Comparison of ENCODE assay signal across 8 cellular contexts in the genomic region with DNA sequence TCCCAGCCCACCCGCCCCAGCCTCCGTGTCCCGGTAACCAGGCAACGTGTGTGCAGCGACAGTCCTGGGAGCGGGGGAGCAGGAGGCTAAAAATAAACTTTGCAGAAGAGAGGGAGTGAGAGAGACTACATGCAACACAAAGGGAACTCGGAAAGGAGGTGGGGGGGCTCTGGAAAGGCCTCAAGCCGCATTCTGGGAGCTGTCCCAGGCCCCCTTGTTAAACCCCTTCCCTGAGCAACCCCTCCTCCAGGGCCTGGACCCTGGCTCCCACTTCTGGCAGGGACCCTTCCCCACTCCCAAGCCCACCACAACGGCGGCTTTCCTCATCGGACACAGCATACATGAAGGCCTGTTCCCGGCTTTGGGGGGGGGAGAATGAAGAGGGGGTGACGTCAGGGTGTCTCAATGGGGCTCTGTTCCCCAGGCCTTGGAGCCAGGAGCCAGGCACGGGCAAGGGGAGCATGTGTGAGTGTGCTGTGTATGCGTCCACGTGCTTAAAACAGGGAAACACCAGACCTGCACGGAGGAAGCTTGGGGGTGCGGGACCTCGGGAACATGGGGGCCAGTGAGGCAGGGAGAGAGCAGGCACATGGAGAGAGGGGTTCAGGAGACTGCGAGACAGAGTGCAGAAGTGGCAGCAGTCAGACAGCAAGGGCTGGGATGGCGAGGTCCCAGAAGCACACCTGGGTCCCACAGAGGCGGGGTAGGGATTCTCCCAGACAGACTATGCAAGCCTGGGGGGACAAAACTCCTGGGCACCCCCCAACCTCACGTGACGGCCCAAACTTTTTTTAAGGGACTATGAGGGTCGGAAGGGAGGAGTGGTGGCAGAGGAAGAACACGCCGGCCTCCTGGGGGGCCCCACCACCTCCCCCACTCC. TPM values are rescaled to one million over a fixed set of nuclear protein-coding genes. Genes with fewer than 3 reads are reported as not detected.
DNase-seq lines count a peak whose midpoint lies in the region; ATAC-seq and TF ChIP-seq lines count a peak whose summit lies in the region.

No MANE protein-coding gene starts in this region.

- H3K27ac ChIP-seq in fibroblast of lung (ENCODE audit: insufficient read depth, low read length), result peak overlapping the region; percentile 82

- H3K9ac ChIP-seq in fibroblast of lung (ENCODE audit: insufficient read depth, low read length), result peak overlapping the region; percentile 75

- H4K20me1 ChIP-seq in fibroblast of lung (ENCODE audit: control insufficient read depth, extremely low read depth, insufficient read depth, low read length), result no peaks in the 10 kb centered on the region

- peaks cover 60% of the 10 kb centered on the region for H3K79me2 ChIP-seq in fibroblast of lung (ENCODE audit: control insufficient read depth, insufficient read depth, low read length)

- no peak overlapping the region for H2AFZ ChIP-seq in fibroblast of lung (ENCODE audit: low read length)

- H3K9me3 ChIP-seq in fibroblast of lung (ENCODE audit: control insufficient read depth, insufficient read depth, low read depth, low read length), result no peaks in the 10 kb centered on the region

- peak overlapping the region; percentile 86 for H3K4me3 Mint-ChIP-seq in activated CD4-positive, alpha-beta T cell treated with anti-CD3 and anti-CD28 coated beads, Interleukin-2, amount 10 ng/mL, durations not matched to agents 24 days and 14 days
- H3K4me3 Mint-ChIP-seq in natural killer cell, result peak overlapping the region; percentile 96

- TF ChIP-seq CTCF in fibroblast of lung (conservative IDR thresholded peaks at IDR 0.05 in 1 of 2, IDR thresholded peaks at IDR 0.05 in 1 of 2; ENCODE audit: low read depth in 1 of 2, low read length in 2 of 2) (no peak), natural killer cell (IDR thresholded peaks at IDR 0.05) (no peak)

- no peaks in the 10 kb centered on the region for H3K9me3 Mint-ChIP-seq in activated CD4-positive, alpha-beta T cell treated with anti-CD3 and anti-CD28 coated beads, Interleukin-2, amount 10 ng/mL, durations not matched to agents 24 days and 14 days
- no peaks in the 10 kb centered on the region for H3K9me3 Mint-ChIP-seq in natural killer cell

- peaks cover 10% of the 10 kb centered on the region for H3K27me3 Mint-ChIP-seq in activated CD4-positive, alpha-beta T cell treated with anti-CD3 and anti-CD28 coated beads, Interleukin-2, amount 10 ng/mL, durations not matched to agents 24 days and 14 days
- H3K27me3 Mint-ChIP-seq in natural killer cell (ENCODE audit: low read depth in 2 of 2), result no peaks in the 10 kb centered on the region

- peaks cover 20% of the 10 kb centered on the region for H3K4me1 Mint-ChIP-seq in activated CD4-positive, alpha-beta T cell treated with anti-CD3 and anti-CD28 coated beads, Interleukin-2, amount 10 ng/mL, durations not matched to agents 24 days and 14 days
- peaks cover 17 to 42% of the 10 kb centered on the region in 2 donors for H3K4me1 Mint-ChIP-seq in natural killer cell

- H3K4me1 ChIP-seq in fibroblast of lung (ENCODE audit: control insufficient read depth, extremely low read depth, insufficient read depth, low read length), result peaks cover 23% of the 10 kb centered on the region

- peak overlapping the region; percentile 88 for H3K27ac Mint-ChIP-seq in activated CD4-positive, alpha-beta T cell treated with anti-CD3 and anti-CD28 coated beads, Interleukin-2, amount 10 ng/mL, durations not matched to agents 24 days and 14 days
- H3K27ac Mint-ChIP-seq in natural killer cell, result peak overlapping the region; percentile 83 to 95

- H3K27me3 ChIP-seq in fibroblast of lung (ENCODE audit: control insufficient read depth, insufficient read depth, low read length), result no peaks in the 10 kb centered on the region

- H3K4me3 ChIP-seq in fibroblast of lung (replicated peaks in 1 of 4; ENCODE audit: control extremely low read depth in 1 of 4, insufficient read depth in 1 of 4, low read depth in 3 of 4, low read length in 4 of 4), result peak overlapping the region; percentile 47 to 97 (median 66)

- no peak for ATAC-seq in natural killer cell
- ATAC-seq in GM19467 (IDR thresholded peaks at IDR 0.05; ENCODE audit: unreplicated experiment), result no peak

- intact Hi-C loops in activated CD4-positive, alpha-beta T cell treated with anti-CD3 and anti-CD28 coated beads, Interleukin-2, amount 10 ng/mL, durations not matched to agents 24 days and 14 days (cut with micrococcal nuclease), result no loop called here
- intact Hi-C loops in natural killer cell (cut with micrococcal nuclease), result no loop called here

- H3K36me3 ChIP-seq in fibroblast of lung (ENCODE audit: control insufficient read depth, insufficient read depth, low read length), result peaks cover 12% of the 10 kb centered on the region

- DNase-seq in activated CD4-positive, alpha-beta T cell treated with anti-CD3 and anti-CD28 coated beads, Interleukin-2, amount 10 ng/mL, durations not matched to agents 24 days and 14 days, result peak; percentile 69
- DNase-seq in activated CD4-positive, alpha-beta T cell treated with anti-CD3 and anti-CD28 coated beads for 1 hour, result no peak
- peak; percentile 31 for DNase-seq in UCSD-AML1 (lab: John Stamatoyannopoulos, UW; ENCODE audit: unreplicated experiment)
- peak; percentile 47 to 65 for DNase-seq in fibroblast of lung (ENCODE audit: low read depth in 2 of 2)
- no peak for DNase-seq in natural killer cell
- no peak for DNase-seq in DMS153 treated with DMSO at 0.1 percent for 48 hours (lab: John Stamatoyannopoulos, UW; ENCODE audit: unreplicated experiment)
- no peak for DNase-seq in stimulated activated CD4-positive, alpha-beta T cell treated with anti-CD3 and anti-CD28 coated beads, Interleukin-15, amount 100 ng/mL, for 24 hours

- peak overlapping the region; percentile 68 for H3K4me2 ChIP-seq in fibroblast of lung (ENCODE audit: extremely low read depth, insufficient read depth, low read length)

- peaks cover 18% of the 10 kb centered on the region for H3K36me3 Mint-ChIP-seq in activated CD4-positive, alpha-beta T cell treated with anti-CD3 and anti-CD28 coated beads, Interleukin-2, amount 10 ng/mL, durations not matched to agents 24 days and 14 days (ENCODE audit: low read depth)
- H3K36me3 Mint-ChIP-seq in natural killer cell, result no peaks in the 10 kb centered on the region

RNA-seq across cellular contexts. Expression of a gene that starts 2.3 kb away (rescaled TPM):
- total RNA-seq in activated CD4-positive, alpha-beta T cell treated with anti-CD3 and anti-CD28 coated beads, Interleukin-2, amount 10 ng/mL, durations not matched to agents 24 days and 14 days, result 71.6 and 82.3 TPM in 2 replicates
- total RNA-seq in fibroblast of lung, result 13.2 and 14.1 TPM in 2 replicates
- 35.3 and 36.3 TPM in 2 replicates for polyA plus RNA-seq in fibroblast of lung
- polyA plus RNA-seq in fibroblast of lung (2012), result 37.5 and 44.0 TPM in 2 replicates
- polyA minus RNA-seq in fibroblast of lung (ENCODE audit: low replicate concordance), result 36.3 and 46.2 TPM in 2 replicates
- 100 to 1,000 TPM in 1 of 3 donors, 10 to 100 TPM in 2; 58.3 to 115 (median 75.6) TPM for total RNA-seq in natural killer cell

RNA-seq across cellular contexts. Expression of a gene that starts 10.2 kb away (rescaled TPM):
- 50.7 and 52.6 TPM in 2 replicates for total RNA-seq in activated CD4-positive, alpha-beta T cell treated with anti-CD3 and anti-CD28 coated beads, Interleukin-2, amount 10 ng/mL, durations not matched to agents 24 days and 14 days
- total RNA-seq in fibroblast of lung (8.7 and 11.6 TPM in 2 replicates), natural killer cell (10 to 100 TPM; 42.5 to 52.1 (median 44.1) TPM)
- polyA plus RNA-seq in fibroblast of lung, result 21.7 and 30.6 TPM in 2 replicates
- 32.3 and 41.3 TPM in 2 replicates for polyA plus RNA-seq in fibroblast of lung (2012)
- polyA minus RNA-seq in fibroblast of lung (ENCODE audit: low replicate concordance), result 45.4 and 93.0 TPM in 2 replicates

RNA-seq across cellular contexts. Expression of a gene that starts 16.4 kb away (rescaled TPM):
- 61.2 and 65.6 TPM in 2 replicates for total RNA-seq in activated CD4-positive, alpha-beta T cell treated with anti-CD3 and anti-CD28 coated beads, Interleukin-2, amount 10 ng/mL, durations not matched to agents 24 days and 14 days
- total RNA-seq in fibroblast of lung, result 16.7 and 23.6 TPM in 2 replicates
- 8.5 and 14.5 TPM in 2 replicates for polyA plus RNA-seq in fibroblast of lung
- 32.9 and 41.3 TPM in 2 replicates for polyA plus RNA-seq in fibroblast of lung (2012)
- polyA minus RNA-seq in fibroblast of lung (ENCODE audit: low replicate concordance), result 36.6 and 51.1 TPM in 2 replicates
- total RNA-seq in natural killer cell, result 100 to 1,000 TPM in 2 of 3 donors, 10 to 100 TPM in 1; 95.4 to 121 (median 108) TPM

RNA-seq across cellular contexts. Expression of a gene that starts 32.5 kb away (rescaled TPM):
- 19.0 and 20.1 TPM in 2 replicates for total RNA-seq in activated CD4-positive, alpha-beta T cell treated with anti-CD3 and anti-CD28 coated beads, Interleukin-2, amount 10 ng/mL, durations not matched to agents 24 days and 14 days
- total RNA-seq in fibroblast of lung (6.7 and 7.8 TPM in 2 replicates), natural killer cell (10 to 100 TPM in 2 of 3 donors, 1 to 10 TPM in 1; 8.8 to 10.6 (median 10.2) TPM)
- polyA plus RNA-seq in fibroblast of lung, result 4.9 and 5.9 TPM in 2 replicates
- polyA plus RNA-seq in fibroblast of lung (2012), result 7.5 and 8.6 TPM in 2 replicates
- polyA minus RNA-seq in fibroblast of lung (ENCODE audit: low replicate concordance), result 20.8 and 25.5 TPM in 2 replicates

RNA-seq across cellular contexts. Expression of a gene that starts 35.1 kb away (rescaled TPM):
- 28.7 and 34.8 TPM in 2 replicates for total RNA-seq in activated CD4-positive, alpha-beta T cell treated with anti-CD3 and anti-CD28 coated beads, Interleukin-2, amount 10 ng/mL, durations not matched to agents 24 days and 14 days
- total RNA-seq in fibroblast of lung, result 11.3 and 17.8 TPM in 2 replicates
- polyA plus RNA-seq in fibroblast of lung, result 9.8 and 10.0 TPM in 2 replicates
- 11.4 and 12.8 TPM in 2 replicates for polyA plus RNA-seq in fibroblast of lung (2012)
- 14.6 and 15.0 TPM in 2 replicates for polyA minus RNA-seq in fibroblast of lung (ENCODE audit: low replicate concordance)
- total RNA-seq in natural killer cell, result 100 to 1,000 TPM in 1 of 3 donors, 10 to 100 TPM in 2; 83.2 to 110 (median 83.7) TPM

Comparison
In these comparisons a context has a peak if more than half of its experiments do, and no peak if none do; other contexts are left out.
1. DNase-seq: peak in activated CD4-positive, alpha-beta T cell treated with anti-CD3 and anti-CD28 coated beads, Interleukin-2, amount 10 ng/mL, durations not matched to agents 24 days and 14 days (single experiment), UCSD-AML1 (single experiment) and fibroblast of lung (2 of 2); none in activated CD4-positive, alpha-beta T cell treated with anti-CD3 and anti-CD28 coated beads for 1 hour (single experiment), natural killer cell (single experiment), DMS153 treated with DMSO at 0.1 percent for 48 hours (single experiment) and stimulated activated CD4-positive, alpha-beta T cell treated with anti-CD3 and anti-CD28 coated beads, Interleukin-15, amount 100 ng/mL, for 24 hours (single experiment).